In the genomic region with DNA sequence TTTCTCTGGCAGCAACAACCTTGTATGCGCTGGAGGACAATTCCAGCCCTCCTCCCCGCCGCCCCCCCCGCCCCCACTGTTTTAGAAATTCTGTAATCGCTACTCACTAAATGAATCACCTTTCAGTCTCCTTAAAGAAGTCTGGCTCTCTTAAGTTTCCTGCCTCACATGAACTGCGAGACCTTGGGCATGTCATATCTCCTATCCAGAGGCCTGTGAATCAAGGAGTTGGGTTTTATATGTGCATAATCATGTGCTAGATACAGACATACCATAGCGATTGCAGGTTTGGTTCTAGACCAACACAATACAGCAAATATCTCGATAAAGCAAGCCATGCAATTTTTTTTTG, we compare ENCODE assay signal across 1 cellular context.
TF ChIP-seq lines count a peak whose summit lies in the region.

No MANE protein-coding gene starts in this region.

TF ChIP-seq in GM12878, 131 proteins besides CTCF, POLR2A, EP300 and RAD21 (continued from another document):
- TF ChIP-seq, protein P1, sequence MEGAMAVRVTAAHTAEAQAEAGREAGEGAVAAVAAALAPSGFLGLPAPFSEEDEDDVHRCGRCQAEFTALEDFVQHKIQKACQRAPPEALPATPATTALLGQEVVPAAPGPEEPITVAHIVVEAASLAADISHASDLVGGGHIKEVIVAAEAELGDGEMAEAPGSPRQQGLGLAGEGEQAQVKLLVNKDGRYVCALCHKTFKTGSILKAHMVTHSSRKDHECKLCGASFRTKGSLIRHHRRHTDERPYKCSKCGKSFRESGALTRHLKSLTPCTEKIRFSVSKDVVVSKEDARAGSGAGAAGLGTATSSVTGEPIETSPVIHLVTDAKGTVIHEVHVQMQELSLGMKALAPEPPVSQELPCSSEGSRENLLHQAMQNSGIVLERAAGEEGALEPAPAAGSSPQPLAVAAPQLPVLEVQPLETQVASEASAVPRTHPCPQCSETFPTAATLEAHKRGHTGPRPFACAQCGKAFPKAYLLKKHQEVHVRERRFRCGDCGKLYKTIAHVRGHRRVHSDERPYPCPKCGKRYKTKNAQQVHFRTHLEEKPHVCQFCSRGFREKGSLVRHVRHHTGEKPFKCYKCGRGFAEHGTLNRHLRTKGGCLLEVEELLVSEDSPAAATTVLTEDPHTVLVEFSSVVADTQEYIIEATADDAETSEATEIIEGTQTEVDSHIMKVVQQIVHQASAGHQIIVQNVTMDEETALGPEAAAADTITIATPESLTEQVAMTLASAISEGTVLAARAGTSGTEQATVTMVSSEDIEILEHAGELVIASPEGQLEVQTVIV (IDR thresholded peaks at IDR 0.05; ENCODE audit: borderline replicate concordance, partially characterized antibody) = no peak
- TF ChIP-seq, protein P2, sequence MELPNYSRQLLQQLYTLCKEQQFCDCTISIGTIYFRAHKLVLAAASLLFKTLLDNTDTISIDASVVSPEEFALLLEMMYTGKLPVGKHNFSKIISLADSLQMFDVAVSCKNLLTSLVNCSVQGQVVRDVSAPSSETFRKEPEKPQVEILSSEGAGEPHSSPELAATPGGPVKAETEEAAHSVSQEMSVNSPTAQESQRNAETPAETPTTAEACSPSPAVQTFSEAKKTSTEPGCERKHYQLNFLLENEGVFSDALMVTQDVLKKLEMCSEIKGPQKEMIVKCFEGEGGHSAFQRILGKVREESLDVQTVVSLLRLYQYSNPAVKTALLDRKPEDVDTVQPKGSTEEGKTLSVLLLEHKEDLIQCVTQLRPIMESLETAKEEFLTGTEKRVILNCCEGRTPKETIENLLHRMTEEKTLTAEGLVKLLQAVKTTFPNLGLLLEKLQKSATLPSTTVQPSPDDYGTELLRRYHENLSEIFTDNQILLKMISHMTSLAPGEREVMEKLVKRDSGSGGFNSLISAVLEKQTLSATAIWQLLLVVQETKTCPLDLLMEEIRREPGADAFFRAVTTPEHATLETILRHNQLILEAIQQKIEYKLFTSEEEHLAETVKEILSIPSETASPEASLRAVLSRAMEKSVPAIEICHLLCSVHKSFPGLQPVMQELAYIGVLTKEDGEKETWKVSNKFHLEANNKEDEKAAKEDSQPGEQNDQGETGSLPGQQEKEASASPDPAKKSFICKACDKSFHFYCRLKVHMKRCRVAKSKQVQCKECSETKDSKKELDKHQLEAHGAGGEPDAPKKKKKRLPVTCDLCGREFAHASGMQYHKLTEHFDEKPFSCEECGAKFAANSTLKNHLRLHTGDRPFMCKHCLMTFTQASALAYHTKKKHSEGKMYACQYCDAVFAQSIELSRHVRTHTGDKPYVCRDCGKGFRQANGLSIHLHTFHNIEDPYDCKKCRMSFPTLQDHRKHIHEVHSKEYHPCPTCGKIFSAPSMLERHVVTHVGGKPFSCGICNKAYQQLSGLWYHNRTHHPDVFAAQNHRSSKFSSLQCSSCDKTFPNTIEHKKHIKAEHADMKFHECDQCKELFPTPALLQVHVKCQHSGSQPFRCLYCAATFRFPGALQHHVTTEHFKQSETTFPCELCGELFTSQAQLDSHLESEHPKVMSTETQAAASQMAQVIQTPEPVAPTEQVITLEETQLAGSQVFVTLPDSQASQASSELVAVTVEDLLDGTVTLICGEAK (IDR thresholded peaks at IDR 0.05; ENCODE audit: borderline replicate concordance) = no peak
- TF ChIP-seq, protein P3, sequence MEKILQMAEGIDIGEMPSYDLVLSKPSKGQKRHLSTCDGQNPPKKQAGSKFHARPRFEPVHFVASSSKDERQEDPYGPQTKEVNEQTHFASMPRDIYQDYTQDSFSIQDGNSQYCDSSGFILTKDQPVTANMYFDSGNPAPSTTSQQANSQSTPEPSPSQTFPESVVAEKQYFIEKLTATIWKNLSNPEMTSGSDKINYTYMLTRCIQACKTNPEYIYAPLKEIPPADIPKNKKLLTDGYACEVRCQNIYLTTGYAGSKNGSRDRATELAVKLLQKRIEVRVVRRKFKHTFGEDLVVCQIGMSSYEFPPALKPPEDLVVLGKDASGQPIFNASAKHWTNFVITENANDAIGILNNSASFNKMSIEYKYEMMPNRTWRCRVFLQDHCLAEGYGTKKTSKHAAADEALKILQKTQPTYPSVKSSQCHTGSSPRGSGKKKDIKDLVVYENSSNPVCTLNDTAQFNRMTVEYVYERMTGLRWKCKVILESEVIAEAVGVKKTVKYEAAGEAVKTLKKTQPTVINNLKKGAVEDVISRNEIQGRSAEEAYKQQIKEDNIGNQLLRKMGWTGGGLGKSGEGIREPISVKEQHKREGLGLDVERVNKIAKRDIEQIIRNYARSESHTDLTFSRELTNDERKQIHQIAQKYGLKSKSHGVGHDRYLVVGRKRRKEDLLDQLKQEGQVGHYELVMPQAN (conservative IDR thresholded peaks at IDR 0.05) = no peak
- no peak for TF ChIP-seq MYB (IDR thresholded peaks at IDR 0.05; ENCODE audit: borderline replicate concordance, low read depth, low read length)
- no peak for TF ChIP-seq CBFB (IDR thresholded peaks at IDR 0.05; ENCODE audit: low read depth)
- TF ChIP-seq BCL11A (IDR thresholded peaks at IDR 0.05; ENCODE audit: low read depth, low read length) = no peak
- TF ChIP-seq PAX8 (IDR thresholded peaks at IDR 0.05) = no peak
- no peak for TF ChIP-seq STAT3 (IDR thresholded peaks at IDR 0.05; ENCODE audit: low read depth, low read length)
- TF ChIP-seq SMAD1 (IDR thresholded peaks at IDR 0.05; ENCODE audit: low read depth, partially characterized antibody) = no peak
- TF ChIP-seq IRF4 (IDR thresholded peaks at IDR 0.05; ENCODE audit: low read depth, low read length) = no peak
- TF ChIP-seq, protein P4, sequence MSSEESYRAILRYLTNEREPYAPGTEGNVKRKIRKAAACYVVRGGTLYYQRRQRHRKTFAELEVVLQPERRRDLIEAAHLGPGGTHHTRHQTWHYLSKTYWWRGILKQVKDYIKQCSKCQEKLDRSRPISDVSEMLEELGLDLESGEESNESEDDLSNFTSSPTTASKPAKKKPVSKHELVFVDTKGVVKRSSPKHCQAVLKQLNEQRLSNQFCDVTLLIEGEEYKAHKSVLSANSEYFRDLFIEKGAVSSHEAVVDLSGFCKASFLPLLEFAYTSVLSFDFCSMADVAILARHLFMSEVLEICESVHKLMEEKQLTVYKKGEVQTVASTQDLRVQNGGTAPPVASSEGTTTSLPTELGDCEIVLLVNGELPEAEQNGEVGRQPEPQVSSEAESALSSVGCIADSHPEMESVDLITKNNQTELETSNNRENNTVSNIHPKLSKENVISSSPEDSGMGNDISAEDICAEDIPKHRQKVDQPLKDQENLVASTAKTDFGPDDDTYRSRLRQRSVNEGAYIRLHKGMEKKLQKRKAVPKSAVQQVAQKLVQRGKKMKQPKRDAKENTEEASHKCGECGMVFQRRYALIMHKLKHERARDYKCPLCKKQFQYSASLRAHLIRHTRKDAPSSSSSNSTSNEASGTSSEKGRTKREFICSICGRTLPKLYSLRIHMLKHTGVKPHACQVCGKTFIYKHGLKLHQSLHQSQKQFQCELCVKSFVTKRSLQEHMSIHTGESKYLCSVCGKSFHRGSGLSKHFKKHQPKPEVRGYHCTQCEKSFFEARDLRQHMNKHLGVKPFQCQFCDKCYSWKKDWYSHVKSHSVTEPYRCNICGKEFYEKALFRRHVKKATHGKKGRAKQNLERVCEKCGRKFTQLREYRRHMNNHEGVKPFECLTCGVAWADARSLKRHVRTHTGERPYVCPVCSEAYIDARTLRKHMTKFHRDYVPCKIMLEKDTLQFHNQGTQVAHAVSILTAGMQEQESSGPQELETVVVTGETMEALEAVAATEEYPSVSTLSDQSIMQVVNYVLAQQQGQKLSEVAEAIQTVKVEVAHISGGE (CRISPR knock-in tag; IDR thresholded peaks at IDR 0.05) = no peak
- no peak for TF ChIP-seq ZNF207 (IDR thresholded peaks at IDR 0.05; ENCODE audit: borderline replicate concordance)
- TF ChIP-seq POLR2AphosphoS5 (IDR thresholded peaks at IDR 0.05; ENCODE audit: low read length) = no peak
